2 cellular contexts compared by ENCODE assay signal in genomic region chr12:132379057-132379456, GRCh38. TPM values are rescaled to one million over a fixed set of nuclear protein-coding genes. Genes with fewer than 3 reads are reported as not detected.
"Had no signal": no experiment of that assay in that cellular context is flagged by ENCODE, and none has a peak within 500 bp of the region (broad histone marks: within the 10 kb centered on the region; RNA-seq: fewer than 3 reads in every experiment).

No MANE protein-coding gene starts in this region.

RNA-seq across cellular contexts. Expression of gene GALNT9, which starts 49.7 kb away (rescaled TPM):
- total RNA-seq: subcutaneous adipose tissue, suprapubic skin had no signal
